ENCODE assay signal across 1 cellular context in the genomic region with DNA sequence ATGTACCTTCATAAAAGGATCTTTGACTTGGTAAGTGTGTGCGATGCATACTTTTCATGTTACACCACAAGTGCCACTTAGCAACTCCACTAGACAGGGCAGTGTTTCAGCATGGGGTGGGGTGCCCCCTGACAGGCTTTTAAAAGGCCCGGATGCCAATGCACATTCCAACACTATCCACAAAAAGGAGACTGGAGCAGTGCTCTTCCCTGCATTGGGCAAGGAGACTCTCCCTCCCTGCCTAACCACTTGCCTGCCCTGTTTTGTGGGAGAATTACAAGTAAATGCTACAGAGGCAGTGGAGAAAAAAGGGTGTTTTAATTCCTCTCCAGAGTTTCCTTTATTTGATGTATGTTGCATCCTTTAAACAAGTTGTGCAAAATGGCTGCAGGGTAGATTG.
A peak's percentile ranks its signal among the peaks of the same experiment; 100 is the strongest.
TF ChIP-seq lines count a peak whose summit lies in the region.

No MANE protein-coding gene starts in this region.

TF ChIP-seq in SK-N-SH, 30 proteins besides CTCF, POLR2A, EP300 and RAD21:
- TF ChIP-seq ELF1 (IDR thresholded peaks at IDR 0.05) = no peak
- no peak for TF ChIP-seq YY1 (IDR thresholded peaks at IDR 0.05; ENCODE audit: low read depth)
- no peak for TF ChIP-seq NRF1 (IDR thresholded peaks at IDR 0.05; ENCODE audit: low read depth, low read length)
- peak; percentile 22; the same call in 1 of the 2 replicates for TF ChIP-seq PBX3 (IDR thresholded peaks at IDR 0.05)
- TF ChIP-seq, protein P1, sequence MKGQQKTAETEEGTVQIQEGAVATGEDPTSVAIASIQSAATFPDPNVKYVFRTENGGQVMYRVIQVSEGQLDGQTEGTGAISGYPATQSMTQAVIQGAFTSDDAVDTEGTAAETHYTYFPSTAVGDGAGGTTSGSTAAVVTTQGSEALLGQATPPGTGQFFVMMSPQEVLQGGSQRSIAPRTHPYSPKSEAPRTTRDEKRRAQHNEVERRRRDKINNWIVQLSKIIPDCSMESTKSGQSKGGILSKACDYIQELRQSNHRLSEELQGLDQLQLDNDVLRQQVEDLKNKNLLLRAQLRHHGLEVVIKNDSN (IDR thresholded peaks at IDR 0.05; ENCODE audit: borderline replicate concordance, low read depth) = no peak
- TF ChIP-seq MAX (IDR thresholded peaks at IDR 0.05; ENCODE audit: low read depth) = 0 out of 2 replicates have a peak, but pooled peaks have one; percentile 31
- no peak for TF ChIP-seq IRF3 (IDR thresholded peaks at IDR 0.05; ENCODE audit: low read depth, low read length)
- TF ChIP-seq TAF1 (IDR thresholded peaks at IDR 0.05; ENCODE audit: borderline replicate concordance, low read depth, low read length) = no peak
- 0 out of 2 replicates have a peak, but pooled peaks have one; percentile 11 for TF ChIP-seq JUND (IDR thresholded peaks at IDR 0.05)
- no peak for TF ChIP-seq NFIC (IDR thresholded peaks at IDR 0.05; ENCODE audit: borderline replicate concordance)
- TF ChIP-seq TEAD4 (IDR thresholded peaks at IDR 0.05; ENCODE audit: borderline replicate concordance, insufficient read depth) = no peak
- TF ChIP-seq EZH2phosphoT487 (IDR thresholded peaks at IDR 0.05; ENCODE audit: borderline replicate concordance, low read depth) = no peak
- TF ChIP-seq, protein P2, sequence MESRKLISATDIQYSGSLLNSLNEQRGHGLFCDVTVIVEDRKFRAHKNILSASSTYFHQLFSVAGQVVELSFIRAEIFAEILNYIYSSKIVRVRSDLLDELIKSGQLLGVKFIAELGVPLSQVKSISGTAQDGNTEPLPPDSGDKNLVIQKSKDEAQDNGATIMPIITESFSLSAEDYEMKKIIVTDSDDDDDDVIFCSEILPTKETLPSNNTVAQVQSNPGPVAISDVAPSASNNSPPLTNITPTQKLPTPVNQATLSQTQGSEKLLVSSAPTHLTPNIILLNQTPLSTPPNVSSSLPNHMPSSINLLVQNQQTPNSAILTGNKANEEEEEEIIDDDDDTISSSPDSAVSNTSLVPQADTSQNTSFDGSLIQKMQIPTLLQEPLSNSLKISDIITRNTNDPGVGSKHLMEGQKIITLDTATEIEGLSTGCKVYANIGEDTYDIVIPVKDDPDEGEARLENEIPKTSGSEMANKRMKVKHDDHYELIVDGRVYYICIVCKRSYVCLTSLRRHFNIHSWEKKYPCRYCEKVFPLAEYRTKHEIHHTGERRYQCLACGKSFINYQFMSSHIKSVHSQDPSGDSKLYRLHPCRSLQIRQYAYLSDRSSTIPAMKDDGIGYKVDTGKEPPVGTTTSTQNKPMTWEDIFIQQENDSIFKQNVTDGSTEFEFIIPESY (IDR thresholded peaks at IDR 0.05; ENCODE audit: borderline replicate concordance, low read depth) = no peak
